10 cellular contexts compared by ENCODE assay signal in the genomic region with DNA sequence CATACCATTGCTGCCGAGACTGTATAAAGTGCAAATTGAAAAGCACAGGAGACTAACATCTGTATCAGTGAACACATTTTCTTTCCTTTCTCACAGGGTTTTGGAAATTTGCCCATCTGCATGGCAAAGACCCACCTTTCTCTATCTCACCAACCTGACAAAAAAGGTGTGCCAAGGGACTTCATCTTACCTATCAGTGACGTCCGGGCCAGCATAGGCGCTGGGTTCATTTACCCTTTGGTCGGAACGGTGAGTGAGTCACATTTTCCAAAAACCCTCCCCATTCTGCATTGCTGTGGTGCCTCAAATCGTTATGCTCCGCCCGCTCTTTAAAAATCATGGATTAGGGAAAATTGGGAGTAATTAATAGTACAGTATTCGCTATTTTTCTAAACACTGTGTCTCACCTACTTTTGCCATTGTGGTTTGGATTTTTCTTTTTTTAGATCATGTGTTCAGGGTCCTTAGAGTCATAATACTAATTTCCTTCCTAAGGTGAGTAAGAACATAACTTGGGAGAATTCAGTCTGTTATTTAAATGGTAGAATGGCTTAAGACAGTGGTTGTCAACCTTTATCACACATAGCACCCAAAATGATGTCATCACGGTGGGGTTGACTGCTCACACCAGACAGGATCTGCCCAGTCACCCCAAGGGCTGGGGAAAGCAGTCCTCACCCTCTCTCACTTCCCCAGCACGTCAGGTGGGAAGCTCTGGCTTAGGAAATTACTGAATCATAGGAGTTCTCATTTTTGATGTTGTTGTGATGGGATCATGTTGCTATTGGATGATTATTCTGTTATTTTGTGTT.
DNase-seq lines count a peak whose midpoint lies in the region; ATAC-seq and TF ChIP-seq lines count a peak whose summit lies in the region.
"Had no signal": no experiment of that assay in that cellular context is flagged by ENCODE, and none has a peak within 500 bp of the region (broad histone marks: within the 10 kb centered on the region; RNA-seq: fewer than 3 reads in every experiment).

No MANE protein-coding gene starts in this region.

- no peak overlapping the region for H3K4me3 Mint-ChIP-seq in brain

- H3K4me1 Mint-ChIP-seq in brain = peaks cover 47% of the 10 kb centered on the region

- no peak for TF ChIP-seq POLR2A in vagina (IDR thresholded peaks at IDR 0.05)

- WGBS in mesodermal cell (ENCODE audit: insufficient coverage in 2 of 2), 2 experiments = 95 to 100% methylated on average over 2 to 4 of the region's 12 CpGs

- H3K27me3 ChIP-seq in vagina = no peaks in the 10 kb centered on the region

- H3K9me3 ChIP-seq in mesodermal cell (ENCODE audit: control insufficient read depth, low read length) (no peaks in the 10 kb centered on the region), vagina (no peaks in the 10 kb centered on the region)

- TF ChIP-seq CTCF in brain (conservative IDR thresholded peaks at IDR 0.05) (no peak), vagina (IDR thresholded peaks at IDR 0.05) (no peak)

- H3K9me3 Mint-ChIP-seq in brain = no peaks in the 10 kb centered on the region

- H3K36me3 Mint-ChIP-seq in brain = peaks cover 66% of the 10 kb centered on the region

- peak overlapping the region in 3 of 5 experiments; percentile 77 to 86 (median 83) for H3K27ac Mint-ChIP-seq in brain

- intact Hi-C loops in vagina (cut with DNase I) = no loop called here

- H3K4me3 ChIP-seq in mesodermal cell (ENCODE audit: extremely low read depth, insufficient read depth, low read length, poor library complexity, severe bottlenecking) (no peak overlapping the region), vagina (no peak overlapping the region)

- ATAC-seq in HG03025 (IDR thresholded peaks at IDR 0.05; ENCODE audit: low FRiP score, unreplicated experiment) = no peak
- ATAC-seq in GM21390 (IDR thresholded peaks at IDR 0.05; ENCODE audit: unreplicated experiment) = no peak

- peak; percentile 33 for DNase-seq in stimulated activated CD4-positive, alpha-beta T cell treated with anti-CD3 and anti-CD28 coated beads, Interleukin-15, amount 100 ng/mL, for 24 hours
- no peak for DNase-seq in stimulated activated CD4-positive, alpha-beta T cell treated with anti-CD3 and anti-CD28 coated beads, Interleukin-4, amount 100 ng/mL, for 4 hours
- DNase-seq in vagina (ENCODE audit: extremely low spot score in 2 of 2) (no peak), NCI-H2196 (lab: John Stamatoyannopoulos, UW; ENCODE audit: unreplicated experiment) (no peak)
- DNase-seq: KG1, mesendoderm had no signal

- peaks cover 5% of the 10 kb centered on the region for H3K27me3 Mint-ChIP-seq in brain

- H3K4me1 ChIP-seq in mesodermal cell (ENCODE audit: control insufficient read depth, insufficient read depth, low read length, poor library complexity, severe bottlenecking) (peaks cover 41% of the 10 kb centered on the region), vagina (peaks cover 20% of the 10 kb centered on the region)

- H3K27ac ChIP-seq in mesodermal cell (ENCODE audit: low read depth, low read length, severe bottlenecking) (peak overlapping the region; percentile 87), vagina (peak overlapping the region; percentile 42)

- H3K36me3 ChIP-seq in mesodermal cell (ENCODE audit: control insufficient read depth, insufficient read depth, low read length) (peaks cover 59% of the 10 kb centered on the region), vagina (no peaks in the 10 kb centered on the region)
